19 cellular contexts compared by ENCODE assay signal in the genomic region with DNA sequence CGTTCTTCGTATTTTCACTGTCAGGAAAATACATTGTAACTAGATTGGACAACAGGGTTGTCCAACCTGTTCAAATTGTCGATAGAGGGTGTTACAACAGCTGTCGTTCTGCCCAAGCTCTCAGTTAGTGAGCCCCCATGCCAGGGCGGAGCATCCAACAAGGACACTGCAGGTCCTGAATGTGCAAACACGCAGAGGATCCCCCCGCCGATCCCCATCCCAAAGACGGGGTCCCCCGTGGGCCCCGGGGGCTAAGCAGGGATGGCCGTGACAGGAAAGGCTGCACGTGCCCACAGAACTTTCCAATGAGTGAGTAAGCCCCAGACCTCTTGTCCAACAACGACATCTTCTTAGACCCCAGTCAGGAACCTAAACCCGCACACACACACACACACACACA.
"Had no signal": no experiment of that assay in that cellular context is flagged by ENCODE, and none has a peak within 500 bp of the region (broad histone marks: within the 10 kb centered on the region; RNA-seq: fewer than 3 reads in every experiment).

No MANE protein-coding gene starts in this region.

- ATAC-seq: gastrocnemius medialis; left cardiac atrium; left ventricle myocardium superior; sciatic nerve; stimulated activated naive B cell treated with anti-CD40 and anti-IgM and Interleukin-4, amounts not matched to agents 10 μg/mL and 1 μg/mL and 100 μg/mL, for 72 hours; stimulated activated naive CD8-positive, alpha-beta T cell treated with anti-CD3 and anti-CD28 coated beads, Interleukin-15, amount 100 ng/mL, for 72 hours had no signal

- FAIRE-seq: keratinocyte had no signal

- H3K27me3 ChIP-seq: testis, tibial nerve had no signal

- H3K9me3 ChIP-seq: esophagus muscularis mucosa, gastrocnemius medialis, testis, tibial nerve had no signal

- H3K4me3 ChIP-seq: esophagus muscularis mucosa, gastrocnemius medialis, lung, skin epidermis, testis, tibial nerve had no signal

- DNase-seq: effector memory CD4-positive, alpha-beta T cell; gastrocnemius medialis; immature natural killer cell; left ventricle myocardium superior; mesendoderm; naive B cell; stimulated activated CD4-positive, alpha-beta T cell treated with anti-CD3 and anti-CD28 coated beads, Interleukin-2, amount 100 ng/mL, for 24 hours; stimulated activated CD4-positive, alpha-beta T cell treated with anti-CD3 and anti-CD28 coated beads, Interleukin-4, amount 100 ng/mL, for 4 hours; stimulated activated naive B cell treated with anti-CD40 and anti-IgM and Interleukin-4, amounts not matched to agents 10 μg/mL and 1 μg/mL and 100 μg/mL, for 72 hours; stimulated activated naive CD8-positive, alpha-beta T cell treated with anti-CD3 and anti-CD28 coated beads, Interleukin-15, amount 100 ng/mL, for 72 hours; testis had no signal

- H3K4me1 ChIP-seq: gastrocnemius medialis, testis had no signal

- H3K36me3 ChIP-seq: esophagus muscularis mucosa, gastrocnemius medialis, tibial nerve had no signal

- H3K27ac ChIP-seq: epithelial cell of prostate, esophagus muscularis mucosa, gastrocnemius medialis, skin epidermis, testis, tibial nerve had no signal
